Comparison of ENCODE assay signal across 12 cellular contexts in genomic region chr15:23690450-23690852, GRCh38. TPM values are rescaled to one million over a fixed set of nuclear protein-coding genes. Genes with fewer than 3 reads are reported as not detected.
DNase-seq lines count a peak whose midpoint lies in the region; ATAC-seq and TF ChIP-seq lines count a peak whose summit lies in the region.
"Had no signal": no experiment of that assay in that cellular context is flagged by ENCODE, and none has a peak within 500 bp of the region (broad histone marks: within the 10 kb centered on the region; RNA-seq: fewer than 3 reads in every experiment).

No MANE protein-coding gene starts in this region.

- TF ChIP-seq CTCF in AG04450 (IDR thresholded peaks at IDR 0.05; ENCODE audit: low read depth, low read length) (no peak), OCI-LY3 (IDR thresholded peaks at IDR 0.05; ENCODE audit: low read depth, low read length) (no peak), neural progenitor cell (IDR thresholded peaks at IDR 0.05) (no peak)

- CTCF ChIA-PET in AG04450 (lab: Charles Lee), result interaction anchor here (1.1 kb wide), 1 partner anchor 167 kb away, joined by 3 read pairs; no protein-coding TSS in a partner anchor

- H3K4me1 Mint-ChIP-seq in neural progenitor cell, result peaks cover 35% of the 10 kb centered on the region
- H3K4me1 Mint-ChIP-seq: activated CD4-positive, alpha-beta T cell treated with anti-CD3 and anti-CD28 coated beads, Interleukin-2, amount 10 ng/mL, durations not matched to agents 24 days and 14 days had no signal

- H3K36me3 ChIP-seq in OCI-LY3 (replicated peaks; ENCODE audit: low read depth, low read length), result no peaks in the 10 kb centered on the region
- no peaks in the 10 kb centered on the region for H3K36me3 ChIP-seq in neural progenitor cell

- H3K4me1 ChIP-seq in OCI-LY3 (ENCODE audit: low read length) (peaks cover 14% of the 10 kb centered on the region), neural progenitor cell (peaks cover 10% of the 10 kb centered on the region)

- H3K27me3 ChIP-seq in AG04450 (ENCODE audit: control insufficient read depth, insufficient read depth, low read length) (no peaks in the 10 kb centered on the region), OCI-LY3 (ENCODE audit: low read depth, low read length) (no peaks in the 10 kb centered on the region), neural progenitor cell (no peaks in the 10 kb centered on the region)

- peaks cover 8% of the 10 kb centered on the region for H3K27me3 Mint-ChIP-seq in neural progenitor cell (ENCODE audit: insufficient read depth, low read depth)
- H3K27me3 Mint-ChIP-seq: activated CD4-positive, alpha-beta T cell treated with anti-CD3 and anti-CD28 coated beads, Interleukin-2, amount 10 ng/mL, durations not matched to agents 24 days and 14 days; CD4-positive, CD25-positive, alpha-beta regulatory T cell had no signal

- H3K4me2 ChIP-seq in OCI-LY3 (ENCODE audit: low read length) (peak overlapping the region; percentile 33), neural progenitor cell (peak overlapping the region; percentile 47)

- H3K27ac Mint-ChIP-seq in neural progenitor cell, result peak overlapping the region; percentile 78
- H3K27ac Mint-ChIP-seq: activated CD4-positive, alpha-beta T cell treated with anti-CD3 and anti-CD28 coated beads, Interleukin-2, amount 10 ng/mL, durations not matched to agents 24 days and 14 days; CD4-positive, CD25-positive, alpha-beta regulatory T cell; dendritic cell treated with granulocyte-macrophage colony-stimulating factor and Interleukin-4, amounts not matched to agents 40 ng/mL and 50 ng/mL, for 4 days had no signal

- ATAC-seq in GM19324 (IDR thresholded peaks at IDR 0.05; ENCODE audit: low FRiP score, unreplicated experiment) (no peak), GM19395 (IDR thresholded peaks at IDR 0.05; ENCODE audit: unreplicated experiment) (no peak), HG02852 (IDR thresholded peaks at IDR 0.05; ENCODE audit: unreplicated experiment) (no peak)

- H3K27ac ChIP-seq in AG04450 (ENCODE audit: low read depth, low read length) (no peak overlapping the region), OCI-LY3 (ENCODE audit: low read length) (no peak overlapping the region), neural progenitor cell (no peak overlapping the region)

- H3K79me2 ChIP-seq in OCI-LY3 (ENCODE audit: low read length) (no peaks in the 10 kb centered on the region), neural progenitor cell (ENCODE audit: low read depth) (peaks cover 7% of the 10 kb centered on the region)

- H4K20me1 ChIP-seq in OCI-LY3 (ENCODE audit: insufficient read depth, low read length) (no peaks in the 10 kb centered on the region), neural progenitor cell (ENCODE audit: low read depth) (peaks cover 6% of the 10 kb centered on the region)

- peak overlapping the region; percentile 65 for H2AFZ ChIP-seq in OCI-LY3 (ENCODE audit: low read depth, low read length)
- H2AFZ ChIP-seq in neural progenitor cell (replicated peaks), result peak overlapping the region; percentile 72

- POLR2A ChIA-PET in AG04450 (lab: Yijun Ruan, JAX), result interaction anchor here (0.6 kb wide), 1 partner anchor 298 kb away, joined by 7 read pairs; no protein-coding TSS in a partner anchor

- no peaks in the 10 kb centered on the region for H3F3A ChIP-seq in neural progenitor cell (ENCODE audit: low read depth)

- no peaks in the 10 kb centered on the region for H3K36me3 Mint-ChIP-seq in neural progenitor cell
- H3K36me3 Mint-ChIP-seq: CD4-positive, CD25-positive, alpha-beta regulatory T cell had no signal

- peak overlapping the region; percentile 10 for H3K4me3 Mint-ChIP-seq in neural progenitor cell
- H3K4me3 Mint-ChIP-seq: activated CD4-positive, alpha-beta T cell treated with anti-CD3 and anti-CD28 coated beads, Interleukin-2, amount 10 ng/mL, durations not matched to agents 24 days and 14 days; dendritic cell treated with granulocyte-macrophage colony-stimulating factor and Interleukin-4, amounts not matched to agents 40 ng/mL and 50 ng/mL, for 4 days had no signal

- H3K9ac ChIP-seq in OCI-LY3 (ENCODE audit: low read length) (no peak overlapping the region), neural progenitor cell (no peak overlapping the region)

- H3K9me3 Mint-ChIP-seq in neural progenitor cell, result peaks cover 23% of the 10 kb centered on the region

- DNase-seq in AG04450 (ENCODE audit: low read depth, low spot score) (peak; percentile 49), globus pallidus (ENCODE audit: low spot score) (peak; percentile 81), neural progenitor cell (ENCODE audit: low spot score) (peak; percentile 83)
- no peak for DNase-seq in activated CD8-positive, alpha-beta memory T cell treated with anti-CD3 and anti-CD28 coated beads for 24 hours
- DNase-seq: activated CD4-positive, alpha-beta T cell treated with anti-CD3 and anti-CD28 coated beads, Interleukin-2, amount 10 ng/mL, durations not matched to agents 24 days and 14 days; CD4-positive, CD25-positive, alpha-beta regulatory T cell had no signal

- no peak overlapping the region for H3K4me3 ChIP-seq in AG04450 (ENCODE audit: low read depth, low read length)
- peak overlapping the region; percentile 2; the same call in 1 of the 2 replicates for H3K4me3 ChIP-seq in OCI-LY3 (ENCODE audit: low read length)
- no peak overlapping the region for H3K4me3 ChIP-seq in neural progenitor cell

- H3K9me3 ChIP-seq in AG04450 (ENCODE audit: control insufficient read depth, insufficient read depth, low read length) (peaks cover 12% of the 10 kb centered on the region), OCI-LY3 (ENCODE audit: insufficient read depth, low read length) (no peaks in the 10 kb centered on the region), neural progenitor cell (ENCODE audit: low read depth) (no peaks in the 10 kb centered on the region)

RNA-seq across cellular contexts. Expression of gene NDN, which starts 3.3 kb away (rescaled TPM):
- 57.3 and 64.8 TPM in 2 replicates for polyA plus RNA-seq in AG04450 (2011; rRNA removed)
- polyA minus RNA-seq in AG04450 (2011; rRNA and poly(A)+ RNA removed), result 13.6 and 14.4 TPM in 2 replicates
- 70.9 and 89.2 TPM in 2 replicates for total RNA-seq in neural progenitor cell (ENCODE audit: low replicate concordance)
- total RNA-seq: CD4-positive, CD25-positive, alpha-beta regulatory T cell had no signal

RNA-seq across cellular contexts. Expression of gene MAGEL2, which starts 42.8 kb away (rescaled TPM):
- polyA plus RNA-seq in AG04450 (2011; rRNA removed), result 0.12 and 0.20 TPM in 2 replicates
- polyA minus RNA-seq in AG04450 (2011; rRNA and poly(A)+ RNA removed), result 0.43 and 0.69 TPM in 2 replicates
- 2.5 and 2.6 TPM in 2 replicates for total RNA-seq in neural progenitor cell (ENCODE audit: low replicate concordance)
- total RNA-seq: activated CD4-positive, alpha-beta T cell treated with anti-CD3 and anti-CD28 coated beads, Interleukin-2, amount 10 ng/mL, durations not matched to agents 24 days and 14 days; CD4-positive, CD25-positive, alpha-beta regulatory T cell; NCI-H460 had no signal
- polyA plus RNA-seq: CD4-positive, CD25-positive, alpha-beta regulatory T cell had no signal
